ENCODE assay signal across 28 cellular contexts in genomic region chrX:106100442-106100841, GRCh38.
"Had no signal": no experiment of that assay in that cellular context is flagged by ENCODE, and none has a peak within 500 bp of the region (broad histone marks: within the 10 kb centered on the region; RNA-seq: fewer than 3 reads in every experiment).

No MANE protein-coding gene starts in this region.

- H3K9me3 ChIP-seq: stomach, suprapubic skin, testis, thoracic aorta, thyroid gland, tibial artery, tibial nerve, transverse colon, upper lobe of left lung, upper lobe of right lung, uterus, vagina had no signal

- H3K9me3 Mint-ChIP-seq: stimulated activated effector memory CD8-positive, alpha-beta T cell treated with anti-CD3 and anti-CD28 coated beads, Interleukin-12 subunit alpha, Interleukin-12 subunit beta, amount 100 ng/mL, for 72 hours; type B pancreatic cell had no signal

- H3K27me3 ChIP-seq: stomach, suprapubic skin, testis, thyroid gland, tibial artery, tibial nerve, transverse colon, upper lobe of left lung, upper lobe of right lung, uterus, vagina had no signal

- H3K4me3 Mint-ChIP-seq: stimulated activated effector memory CD8-positive, alpha-beta T cell treated with anti-CD3 and anti-CD28 coated beads, Interleukin-12 subunit alpha, Interleukin-12 subunit beta, amount 100 ng/mL, for 72 hours; stimulated activated memory B cell treated with anti-CD40 and anti-IgM and Interleukin-4, amounts not matched to agents 10 μg/mL and 1 μg/mL and 100 μg/mL, for 72 hours; stimulated activated naive B cell treated with anti-CD40 and anti-IgM and Interleukin-4, amounts not matched to agents 10 μg/mL and 1 μg/mL and 100 μg/mL, for 72 hours; stimulated activated naive CD8-positive, alpha-beta T cell treated with anti-CD3 and anti-CD28 coated beads, Interleukin-15, amount 100 ng/mL, for 72 hours; stimulated activated naive CD8-positive, alpha-beta T cell treated with anti-CD3 and anti-CD28 coated beads, Interleukin-15, Interleukin-2, amounts not matched to agents 100 ng/mL and 50 ng/mL, for 24 hours; type B pancreatic cell had no signal

- H3K27ac ChIP-seq: stomach, suprapubic skin, testis, thoracic aorta, thyroid gland, tibial artery, tibial nerve, transverse colon, upper lobe of left lung, upper lobe of right lung, uterus, vagina had no signal

- H3K27ac Mint-ChIP-seq: stimulated activated effector memory CD8-positive, alpha-beta T cell treated with anti-CD3 and anti-CD28 coated beads, Interleukin-12 subunit alpha, Interleukin-12 subunit beta, amount 100 ng/mL, for 72 hours; stimulated activated memory B cell treated with anti-CD40 and anti-IgM and Interleukin-4, amounts not matched to agents 10 μg/mL and 1 μg/mL and 100 μg/mL, for 72 hours; stimulated activated naive B cell treated with anti-CD40 and anti-IgM and Interleukin-4, amounts not matched to agents 10 μg/mL and 1 μg/mL and 100 μg/mL, for 72 hours; stimulated activated naive CD8-positive, alpha-beta T cell treated with anti-CD3 and anti-CD28 coated beads, Interleukin-15, amount 100 ng/mL, for 72 hours; stimulated activated naive CD8-positive, alpha-beta T cell treated with anti-CD3 and anti-CD28 coated beads, Interleukin-15, Interleukin-2, amounts not matched to agents 100 ng/mL and 50 ng/mL, for 24 hours; type B pancreatic cell had no signal

- H3K4me3 ChIP-seq: stomach, suprapubic skin, testis, thoracic aorta, thyroid gland, tibial artery, tibial nerve, transverse colon, upper lobe of left lung, upper lobe of right lung, uterus, vagina had no signal

- H3K4me1 Mint-ChIP-seq: stimulated activated effector memory CD8-positive, alpha-beta T cell treated with anti-CD3 and anti-CD28 coated beads, Interleukin-12 subunit alpha, Interleukin-12 subunit beta, amount 100 ng/mL, for 72 hours; stimulated activated memory B cell treated with anti-CD40 and anti-IgM and Interleukin-4, amounts not matched to agents 10 μg/mL and 1 μg/mL and 100 μg/mL, for 72 hours; stimulated activated naive B cell treated with anti-CD40 and anti-IgM and Interleukin-4, amounts not matched to agents 10 μg/mL and 1 μg/mL and 100 μg/mL, for 72 hours; stimulated activated naive CD8-positive, alpha-beta T cell treated with anti-CD3 and anti-CD28 coated beads, Interleukin-15, amount 100 ng/mL, for 72 hours had no signal

- H3K27me3 Mint-ChIP-seq: stimulated activated memory B cell treated with anti-CD40 and anti-IgM and Interleukin-4, amounts not matched to agents 10 μg/mL and 1 μg/mL and 100 μg/mL, for 72 hours; stimulated activated naive B cell treated with anti-CD40 and anti-IgM and Interleukin-4, amounts not matched to agents 10 μg/mL and 1 μg/mL and 100 μg/mL, for 72 hours; stimulated activated naive CD8-positive, alpha-beta T cell treated with anti-CD3 and anti-CD28 coated beads, Interleukin-15, amount 100 ng/mL, for 72 hours; stimulated activated naive CD8-positive, alpha-beta T cell treated with anti-CD3 and anti-CD28 coated beads, Interleukin-15, Interleukin-2, amounts not matched to agents 100 ng/mL and 50 ng/mL, for 24 hours; type B pancreatic cell had no signal

- H3K4me1 ChIP-seq: stomach, suprapubic skin, testis, thyroid gland, tibial artery, tibial nerve, transverse colon, upper lobe of left lung, upper lobe of right lung, uterus, vagina had no signal

- H3K36me3 ChIP-seq: stomach, suprapubic skin, thoracic aorta, thyroid gland, tibial artery, tibial nerve, transverse colon, upper lobe of left lung, upper lobe of right lung, uterus, vagina had no signal

- H3K36me3 Mint-ChIP-seq: stimulated activated effector memory CD8-positive, alpha-beta T cell treated with anti-CD3 and anti-CD28 coated beads, Interleukin-12 subunit alpha, Interleukin-12 subunit beta, amount 100 ng/mL, for 72 hours; stimulated activated memory B cell treated with anti-CD40 and anti-IgM and Interleukin-4, amounts not matched to agents 10 μg/mL and 1 μg/mL and 100 μg/mL, for 72 hours; stimulated activated naive B cell treated with anti-CD40 and anti-IgM and Interleukin-4, amounts not matched to agents 10 μg/mL and 1 μg/mL and 100 μg/mL, for 72 hours; type B pancreatic cell had no signal

- DNase-seq: stimulated activated CD4-positive, alpha-beta T cell treated with anti-CD3 and anti-CD28 coated beads, Interleukin-2, amount 100 ng/mL, for 48 hours; stimulated activated CD4-positive, alpha-beta T cell treated with anti-CD3 and anti-CD28 coated beads, Interleukin-4, amount 100 ng/mL, for 1 hour; stimulated activated CD4-positive, alpha-beta T cell treated with anti-CD3 and anti-CD28 coated beads, Interleukin-4, amount 100 ng/mL, for 24 hours; stimulated activated CD4-positive, alpha-beta T cell treated with anti-CD3 and anti-CD28 coated beads, Interleukin-4, amount 100 ng/mL, for 4 hours; stimulated activated CD8-positive, alpha-beta memory T cell treated with anti-CD3 and anti-CD28 coated beads, Interleukin-4, amount 100 ng/mL, for 48 hours; stimulated activated naive B cell treated with anti-CD40 and anti-IgM and Interleukin-4, amounts not matched to agents 10 μg/mL and 1 μg/mL and 100 μg/mL, for 72 hours; stimulated activated naive CD4-positive, alpha-beta T cell; stimulated activated naive CD4-positive, alpha-beta T cell treated with Interleukin-2 at 50 U/mL for 16 hours; stimulated activated naive CD8-positive, alpha-beta T cell treated with anti-CD3 and anti-CD28 coated beads, Interleukin-15, amount 100 ng/mL, for 72 hours; stimulated activated naive CD8-positive, alpha-beta T cell treated with anti-CD3 and anti-CD28 coated beads, Interleukin-15, Interleukin-2, amounts not matched to agents 100 U/mL and 50 U/mL, for 24 hours; stomach; substantia nigra; testis; thyroid gland; tibial artery; transverse colon; trophoblast cell; upper lobe of left lung; upper lobe of right lung; uterus had no signal
